22 cellular contexts compared by ENCODE assay signal in genomic region chr17:1509255-1509943, GRCh38. TPM values are rescaled to one million over a fixed set of nuclear protein-coding genes. Genes with fewer than 3 reads are reported as not detected.
DNase-seq lines count a peak whose midpoint lies in the region; ATAC-seq and TF ChIP-seq lines count a peak whose summit lies in the region.
"Had no signal": no experiment of that assay in that cellular context is flagged by ENCODE, and none has a peak within 500 bp of the region (broad histone marks: within the 10 kb centered on the region; RNA-seq: fewer than 3 reads in every experiment).

No MANE protein-coding gene starts in this region.

- H3K27me3 ChIP-seq in colonic mucosa (no peaks in the 10 kb centered on the region), muscle layer of duodenum (ENCODE audit: low read depth, low read length) (no peaks in the 10 kb centered on the region)

- peak overlapping the region in 1 of 2 donors; percentile 49 for H3K9ac ChIP-seq in colonic mucosa (ENCODE audit: low read depth in 2 of 2, low read length in 2 of 2)
- H3K9ac ChIP-seq: GM23248, KMS-11 had no signal

- H3K4me1 ChIP-seq in colonic mucosa (peaks cover 25% of the 10 kb centered on the region), muscle layer of duodenum (ENCODE audit: control insufficient read depth in 1 of 2, insufficient read depth in 2 of 2, low read length in 2 of 2) (peaks cover 25 to 27% of the 10 kb centered on the region in 2 donors)

- TF ChIP-seq CTCF in colonic mucosa (IDR thresholded peaks at IDR 0.05): no peak

- intact Hi-C loops in colonic mucosa (cut with DNase I): no loop called here

- DNase-seq in AG08395 (ENCODE audit: low spot score): peak; percentile 9
- DNase-seq in EH (ENCODE audit: low read depth): peak; percentile 25
- peak; percentile 84 for DNase-seq in colonic mucosa
- DNase-seq in NCI-H2196 (lab: John Stamatoyannopoulos, UW; ENCODE audit: unreplicated experiment): no peak
- DNase-seq: activated CD4-positive, alpha-beta T cell treated with anti-CD3 and anti-CD28 coated beads, Interleukin-2, amount 50 U/mL, for 48 hours; activated T-cell treated with anti-CD3 and anti-CD28 coated beads, Interleukin-2, amount 50 U/mL, for 48 hours; cortex of kidney; GM23248; hippocampal formation; kidney; NCI-H2081 treated with DMSO at 0.1 percent for 48 hours; NCI-H510A treated with DMSO at 0.1 percent for 48 hours; nephron progenitor cell; SIG-M5; stimulated activated CD4-positive, alpha-beta T cell treated with anti-CD3 and anti-CD28 coated beads, Interleukin-4, amount 100 ng/mL, for 4 hours; WERI-Rb-1 had no signal

- H3K4me3 ChIP-seq in colonic mucosa: no peak overlapping the region
- no peak overlapping the region for H3K4me3 ChIP-seq in muscle layer of duodenum (ENCODE audit: low read depth in 1 of 2, low read length in 2 of 2)
- H3K4me3 ChIP-seq: GM23248, smooth muscle cell had no signal

- H3K9me3 ChIP-seq in colonic mucosa: no peaks in the 10 kb centered on the region
- no peaks in the 10 kb centered on the region for H3K9me3 ChIP-seq in muscle layer of duodenum (ENCODE audit: control insufficient read depth in 1 of 2, low read length in 2 of 2)

- H3K27ac ChIP-seq in colonic mucosa: peak overlapping the region; percentile 55
- peak overlapping the region; percentile 16 for H3K27ac ChIP-seq in muscle layer of duodenum (ENCODE audit: low read length)
- H3K27ac ChIP-seq: GM23248, KMS-11, WERI-Rb-1 had no signal

- H3K36me3 ChIP-seq in colonic mucosa: no peaks in the 10 kb centered on the region
- peaks cover 16 to 47% of the 10 kb centered on the region in 2 donors for H3K36me3 ChIP-seq in muscle layer of duodenum (ENCODE audit: control insufficient read depth in 1 of 2, insufficient read depth in 2 of 2, low read length in 2 of 2)
- H3K36me3 ChIP-seq: WERI-Rb-1 had no signal

- ATAC-seq in GM21786 (IDR thresholded peaks at IDR 0.05; ENCODE audit: unreplicated experiment) (no peak), GM19397 (IDR thresholded peaks at IDR 0.05; ENCODE audit: unreplicated experiment) (no peak)
- ATAC-seq: activated naive CD4-positive, alpha-beta T cell treated with anti-CD3 and anti-CD28 coated beads, Interleukin-2, amount 50 U/mL, for 72 hours had no signal

RNA-seq across cellular contexts. Expression of gene INPP5K, which starts 7.0 kb away (rescaled TPM):
- total RNA-seq in colonic mucosa: 10 to 100 TPM; 27.6 to 35.5 TPM

RNA-seq across cellular contexts. Expression of gene MYO1C, which starts 16.9 kb away (rescaled TPM):
- 100 to 1,000 TPM; 280 to 315 TPM for total RNA-seq in colonic mucosa

RNA-seq across cellular contexts. Expression of gene PITPNA, which starts 53.2 kb away (rescaled TPM):
- 10 to 100 TPM; 77.8 to 83.2 TPM for total RNA-seq in colonic mucosa

RNA-seq across cellular contexts. Expression of gene CRK, which starts 53.4 kb away (rescaled TPM):
- total RNA-seq in colonic mucosa: 10 to 100 TPM; 74.5 to 82.0 TPM
